7 cellular contexts compared by ENCODE assay signal in the genomic region with DNA sequence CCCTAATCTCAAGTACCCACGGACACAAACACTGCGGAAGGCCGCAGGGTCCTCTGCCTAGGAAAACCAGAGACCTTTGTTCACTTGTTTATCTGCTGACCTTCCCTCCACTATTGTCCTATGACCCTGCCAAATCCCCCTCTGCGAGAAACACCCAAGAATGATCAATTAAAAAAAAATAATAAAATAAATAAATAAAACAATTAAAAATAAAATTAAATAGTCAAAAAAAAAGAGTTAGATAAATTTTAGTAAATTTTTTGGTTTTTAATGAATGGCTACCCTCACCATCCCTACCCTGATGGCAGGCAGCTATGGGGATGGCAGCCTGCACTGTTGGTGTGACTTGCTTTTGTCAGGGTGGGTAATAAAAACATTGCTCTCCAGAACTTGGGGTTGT. TPM values are rescaled to one million over a fixed set of nuclear protein-coding genes. Genes with fewer than 3 reads are reported as not detected.
"Had no signal": no experiment of that assay in that cellular context is flagged by ENCODE, and none has a peak within 500 bp of the region (broad histone marks: within the 10 kb centered on the region; RNA-seq: fewer than 3 reads in every experiment).

No MANE protein-coding gene starts in this region.

RNA-seq across cellular contexts. Expression of gene OR4D1, which starts 4.8 kb away (rescaled TPM):
- total RNA-seq: GM23248, HFFc6 had no signal

RNA-seq across cellular contexts. Expression of gene OR4D2, which starts 23.4 kb away (rescaled TPM):
- total RNA-seq: GM23248, GM23338, H1, H4, H7, H9, HFFc6 had no signal

RNA-seq across cellular contexts. Expression of gene EPX, which starts 49.2 kb away (rescaled TPM):
- total RNA-seq: GM23248, H1, H7, H9, HFFc6 had no signal
